In the genomic region with DNA sequence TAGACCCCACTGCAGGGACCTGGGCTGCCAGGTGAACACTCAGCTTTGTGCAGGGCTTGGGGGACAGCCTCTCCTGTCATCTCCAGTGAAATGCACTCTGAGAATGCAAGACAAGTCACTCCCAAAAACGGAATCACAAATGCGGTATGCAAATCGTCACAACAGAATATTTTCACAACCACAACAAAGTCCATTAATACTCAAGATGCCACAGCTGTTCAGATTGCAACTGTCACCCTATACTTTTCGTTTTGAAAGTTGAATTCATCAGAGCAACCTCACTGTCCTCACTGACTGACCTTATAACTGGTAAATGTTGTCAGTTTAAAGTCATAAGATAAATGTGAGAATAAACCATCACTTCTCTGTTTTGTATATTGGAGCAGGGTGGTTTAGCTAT, we compare ENCODE assay signal across 10 cellular contexts. TPM values are rescaled to one million over a fixed set of nuclear protein-coding genes. Genes with fewer than 3 reads are reported as not detected.
A peak's percentile ranks its signal among the peaks of the same experiment; 100 is the strongest.
DNase-seq lines count a peak whose midpoint lies in the region; ATAC-seq and TF ChIP-seq lines count a peak whose summit lies in the region.
"Had no signal": no experiment of that assay in that cellular context is flagged by ENCODE, and none has a peak within 500 bp of the region (broad histone marks: within the 10 kb centered on the region; RNA-seq: fewer than 3 reads in every experiment).

No MANE protein-coding gene starts in this region.

- ATAC-seq in GM18505 (IDR thresholded peaks at IDR 0.05; ENCODE audit: unreplicated experiment) (peak; percentile 34), GM19455 (IDR thresholded peaks at IDR 0.05; ENCODE audit: unreplicated experiment) (peak; percentile 48), HG03095 (IDR thresholded peaks at IDR 0.05; ENCODE audit: unreplicated experiment) (peak; percentile 40), upper lobe of right lung (no peak)
- ATAC-seq in stimulated activated naive CD8-positive, alpha-beta T cell treated with anti-CD3 and anti-CD28 coated beads, Interleukin-15, Interleukin-2, amounts not matched to agents 100 U/mL and 50 U/mL, for 24 hours: no peak

- H3K9me3 ChIP-seq in upper lobe of right lung: no peaks in the 10 kb centered on the region

- TF ChIP-seq POLR2A in GM18505 (IDR thresholded peaks at IDR 0.05; ENCODE audit: borderline replicate concordance, extremely low read depth, insufficient read depth, insufficient read length): peak; percentile 70

- TF ChIP-seq CTCF in upper lobe of right lung (IDR thresholded peaks at IDR 0.05): no peak

- intact Hi-C loops in activated T-helper 1 cell treated with anti-CD3 and anti-CD28 coated beads, Interleukin-12 subunit alpha, Interleukin-12 subunit beta, Interleukin-2, Interleukin-4 antibody, amounts not matched to agents 30 ng/mL and 10 ng/mL and 1 ng/mL, durations not matched to agents 14 hours and 24 hours and 36 hours (cut with micrococcal nuclease): loop anchor here (1.0 to 10.0 kb wide), 5 partner anchors 8 to 1779 kb away; a partner anchor contains a TSS
- intact Hi-C loops in upper lobe of right lung (cut with DNase I): no loop called here

- no peak overlapping the region for H3K4me3 ChIP-seq in upper lobe of right lung
- no peak overlapping the region for H3K4me3 ChIP-seq in H7 (ENCODE audit: insufficient read depth, low read depth, low read length)

- peaks cover 40% of the 10 kb centered on the region for H3K36me3 Mint-ChIP-seq in activated T-helper 1 cell treated with anti-CD3 and anti-CD28 coated beads, Interleukin-12 subunit alpha, Interleukin-12 subunit beta, Interleukin-2, Interleukin-4 antibody, amounts not matched to agents 30 ng/mL and 10 ng/mL and 1 ng/mL, durations not matched to agents 14 hours and 24 hours and 36 hours (ENCODE audit: low read depth)

- peaks cover 13% of the 10 kb centered on the region for H3K9me3 Mint-ChIP-seq in activated T-helper 1 cell treated with anti-CD3 and anti-CD28 coated beads, Interleukin-12 subunit alpha, Interleukin-12 subunit beta, Interleukin-2, Interleukin-4 antibody, amounts not matched to agents 30 ng/mL and 10 ng/mL and 1 ng/mL, durations not matched to agents 14 hours and 24 hours and 36 hours

- H3K27me3 Mint-ChIP-seq in activated T-helper 1 cell treated with anti-CD3 and anti-CD28 coated beads, Interleukin-12 subunit alpha, Interleukin-12 subunit beta, Interleukin-2, Interleukin-4 antibody, amounts not matched to agents 30 ng/mL and 10 ng/mL and 1 ng/mL, durations not matched to agents 14 hours and 24 hours and 36 hours (ENCODE audit: insufficient read depth): no peaks in the 10 kb centered on the region

- H3K4me1 ChIP-seq in upper lobe of right lung: no peaks in the 10 kb centered on the region

- H3K27me3 ChIP-seq in upper lobe of right lung (no peaks in the 10 kb centered on the region), H7 (ENCODE audit: control insufficient read depth, insufficient read depth, low read length) (no peaks in the 10 kb centered on the region)

- DNase-seq in activated T-helper 1 cell treated with anti-CD3 and anti-CD28 coated beads, Interleukin-12 subunit alpha, Interleukin-12 subunit beta, Interleukin-2, Interleukin-4 antibody, amounts not matched to agents 30 ng/mL and 10 ng/mL and 1 ng/mL, durations not matched to agents 14 hours and 24 hours and 36 hours (ENCODE audit: low spot score): no peak
- no peak for DNase-seq in upper lobe of right lung
- DNase-seq in RKO (ENCODE audit: low spot score): no peak
- no peak for DNase-seq in H7
- DNase-seq in stimulated activated naive CD8-positive, alpha-beta T cell treated with anti-CD3 and anti-CD28 coated beads, Interleukin-15, Interleukin-2, amounts not matched to agents 100 U/mL and 50 U/mL, for 24 hours: no peak
- DNase-seq: NCI-H510A treated with DMSO at 0.1 percent for 48 hours had no signal

- H3K27ac Mint-ChIP-seq in activated T-helper 1 cell treated with anti-CD3 and anti-CD28 coated beads, Interleukin-12 subunit alpha, Interleukin-12 subunit beta, Interleukin-2, Interleukin-4 antibody, amounts not matched to agents 30 ng/mL and 10 ng/mL and 1 ng/mL, durations not matched to agents 14 hours and 24 hours and 36 hours: peak overlapping the region; percentile 83

- H3K4me3 Mint-ChIP-seq in activated T-helper 1 cell treated with anti-CD3 and anti-CD28 coated beads, Interleukin-12 subunit alpha, Interleukin-12 subunit beta, Interleukin-2, Interleukin-4 antibody, amounts not matched to agents 30 ng/mL and 10 ng/mL and 1 ng/mL, durations not matched to agents 14 hours and 24 hours and 36 hours: peak overlapping the region; percentile 4

- no peak overlapping the region for H3K27ac ChIP-seq in upper lobe of right lung

- H3K36me3 ChIP-seq in upper lobe of right lung (no peaks in the 10 kb centered on the region), H7 (replicated peaks; ENCODE audit: control insufficient read depth, insufficient read depth, low read length) (no peaks in the 10 kb centered on the region)

- peaks cover 93% of the 10 kb centered on the region for H3K4me1 Mint-ChIP-seq in activated T-helper 1 cell treated with anti-CD3 and anti-CD28 coated beads, Interleukin-12 subunit alpha, Interleukin-12 subunit beta, Interleukin-2, Interleukin-4 antibody, amounts not matched to agents 30 ng/mL and 10 ng/mL and 1 ng/mL, durations not matched to agents 14 hours and 24 hours and 36 hours (ENCODE audit: low read depth)

RNA-seq across cellular contexts. Expression of a gene that starts 16.6 kb away (rescaled TPM):
- 15.5 and 16.9 TPM in 2 replicates for total RNA-seq in activated T-helper 1 cell treated with anti-CD3 and anti-CD28 coated beads, Interleukin-12 subunit alpha, Interleukin-12 subunit beta, Interleukin-2, Interleukin-4 antibody, amounts not matched to agents 30 ng/mL and 10 ng/mL and 1 ng/mL, durations not matched to agents 14 hours and 24 hours and 36 hours
- total RNA-seq in upper lobe of right lung: 0.64 TPM
- 8.2 and 10.3 TPM in 2 replicates for total RNA-seq in H7 (2014; rRNA removed; shearing (Covaris generic))
- total RNA-seq: osteoblast had no signal

Comparison
In these comparisons a context has a peak if more than half of its experiments do, and no peak if none do; other contexts are left out.
1. ATAC-seq: peak in GM18505 (single experiment), GM19455 (single experiment) and HG03095 (single experiment); none in upper lobe of right lung (single experiment) and stimulated activated naive CD8-positive, alpha-beta T cell treated with anti-CD3 and anti-CD28 coated beads, Interleukin-15, Interleukin-2, amounts not matched to agents 100 U/mL and 50 U/mL, for 24 hours (single experiment).